ENCODE assay signal across 8 cellular contexts in the genomic region with DNA sequence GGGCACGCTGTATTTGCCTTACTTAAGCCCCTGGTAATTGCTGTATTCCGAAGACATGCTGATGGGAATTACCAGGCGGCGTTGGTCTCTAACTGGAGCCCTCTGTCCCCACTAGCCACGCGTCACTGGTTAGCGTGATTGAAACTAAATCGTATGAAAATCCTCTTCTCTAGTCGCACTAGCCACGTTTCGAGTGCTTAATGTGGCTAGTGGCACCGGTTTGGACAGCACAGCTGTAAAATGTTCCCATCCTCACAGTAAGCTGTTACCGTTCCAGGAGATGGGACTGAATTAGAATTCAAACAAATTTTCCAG. TPM values are rescaled to one million over a fixed set of nuclear protein-coding genes. Genes with fewer than 3 reads are reported as not detected.
A peak's percentile ranks its signal among the peaks of the same experiment; 100 is the strongest.
DNase-seq lines count a peak whose midpoint lies in the region; ATAC-seq and TF ChIP-seq lines count a peak whose summit lies in the region.

No MANE protein-coding gene starts in this region.

- peak overlapping the region; percentile 94 for H3K4me3 Mint-ChIP-seq in T-helper 1 cell treated with Interleukin-12 subunit alpha and Interleukin-12 subunit beta and Interleukin-4 antibody, amounts not matched to agents 30 μg/mL and 1 μg/mL, for 36 hours
- peak overlapping the region; percentile 93 for H3K4me3 Mint-ChIP-seq in endodermal cell

- H3K9me3 Mint-ChIP-seq in T-helper 1 cell treated with Interleukin-12 subunit alpha and Interleukin-12 subunit beta and Interleukin-4 antibody, amounts not matched to agents 30 μg/mL and 1 μg/mL, for 36 hours: no peaks in the 10 kb centered on the region
- H3K9me3 Mint-ChIP-seq in endodermal cell: no peaks in the 10 kb centered on the region

- TF ChIP-seq CTCF in endodermal cell (conservative IDR thresholded peaks at IDR 0.05): no peak
- no peak for TF ChIP-seq CTCF in neutrophil (IDR thresholded peaks at IDR 0.05)

- H3K27me3 Mint-ChIP-seq in T-helper 1 cell treated with Interleukin-12 subunit alpha and Interleukin-12 subunit beta and Interleukin-4 antibody, amounts not matched to agents 30 μg/mL and 1 μg/mL, for 36 hours (ENCODE audit: low read depth): no peaks in the 10 kb centered on the region
- H3K27me3 Mint-ChIP-seq in endodermal cell (ENCODE audit: insufficient read depth): no peaks in the 10 kb centered on the region

- H3K27ac Mint-ChIP-seq in T-helper 1 cell treated with Interleukin-12 subunit alpha and Interleukin-12 subunit beta and Interleukin-4 antibody, amounts not matched to agents 30 μg/mL and 1 μg/mL, for 36 hours: peak overlapping the region; percentile 100
- H3K27ac Mint-ChIP-seq in endodermal cell: peak overlapping the region; percentile 99

- ATAC-seq in HG02623 (IDR thresholded peaks at IDR 0.05; ENCODE audit: unreplicated experiment): peak; percentile 34

- DNase-seq in T-helper 1 cell (no peak), NCI-H748 (lab: John Stamatoyannopoulos, UW; ENCODE audit: unreplicated experiment) (peak; percentile 94), endodermal cell (no peak), iPS-NIHi7 (ENCODE audit: extremely low spot score) (no peak), SIG-M5 (lab: John Stamatoyannopoulos, UW) (no peak)

- peak overlapping the region; percentile 80 for H3K9ac ChIP-seq in endodermal cell (ENCODE audit: extremely low read depth, low read length, poor library complexity, severe bottlenecking)

- H3K36me3 ChIP-seq in endodermal cell (ENCODE audit: control insufficient read depth, insufficient read depth, low read length) (peaks cover 18% of the 10 kb centered on the region), neutrophil (no peaks in the 10 kb centered on the region)

- peak overlapping the region; percentile 94 for H3K27ac ChIP-seq in endodermal cell (ENCODE audit: low read depth, low read length)
- peak overlapping the region; percentile 99 for H3K27ac ChIP-seq in neutrophil

- H3K4me3 ChIP-seq in endodermal cell (ENCODE audit: low read length): peak overlapping the region; percentile 85
- H3K4me3 ChIP-seq in neutrophil (ENCODE audit: low read depth in 1 of 2, low read length in 1 of 2): peak overlapping the region; percentile 82 to 92

- H3K27me3 ChIP-seq in endodermal cell (ENCODE audit: control insufficient read depth, insufficient read depth, low read length, poor library complexity, severe bottlenecking) (no peaks in the 10 kb centered on the region), neutrophil (no peaks in the 10 kb centered on the region)

- H3K36me3 Mint-ChIP-seq in T-helper 1 cell treated with Interleukin-12 subunit alpha and Interleukin-12 subunit beta and Interleukin-4 antibody, amounts not matched to agents 30 μg/mL and 1 μg/mL, for 36 hours (ENCODE audit: low read depth): peaks cover 14% of the 10 kb centered on the region
- H3K36me3 Mint-ChIP-seq in endodermal cell (ENCODE audit: low read depth): peaks cover 9% of the 10 kb centered on the region

- H3K9me3 ChIP-seq in endodermal cell (ENCODE audit: control insufficient read depth, low read length) (no peaks in the 10 kb centered on the region), neutrophil (no peaks in the 10 kb centered on the region)

- 8 to 15% methylated on average over 13 of the region's 13 CpGs for WGBS in endodermal cell (ENCODE audit: insufficient coverage in 1 of 2, insufficient read length in 1 of 2), 2 experiments

- H3K4me1 ChIP-seq in endodermal cell (ENCODE audit: control insufficient read depth, insufficient read depth, low read length) (no peaks in the 10 kb centered on the region), neutrophil (ENCODE audit: control insufficient read depth in 1 of 2, insufficient read depth in 1 of 2, low read depth in 1 of 2, low read length in 1 of 2) (peaks cover 24 to 26% of the 10 kb centered on the region in 2 experiments)

- peaks cover 29% of the 10 kb centered on the region for H3K4me1 Mint-ChIP-seq in T-helper 1 cell treated with Interleukin-12 subunit alpha and Interleukin-12 subunit beta and Interleukin-4 antibody, amounts not matched to agents 30 μg/mL and 1 μg/mL, for 36 hours (ENCODE audit: low read depth)
- no peaks in the 10 kb centered on the region for H3K4me1 Mint-ChIP-seq in endodermal cell

RNA-seq across cellular contexts. Expression of a gene that starts 0.7 kb away (rescaled TPM):
- 10 to 100 TPM; 25.7 to 27.8 TPM for total RNA-seq in endodermal cell
- 8.6 TPM for polyA plus RNA-seq in endodermal cell (2013, experiment 1 of 2)
- 9.1 TPM for polyA plus RNA-seq in endodermal cell (2013, experiment 2 of 2)

RNA-seq across cellular contexts. Expression of a gene that starts 0.8 kb away (rescaled TPM):
- under 1 TPM; 0.24 to 0.31 TPM for total RNA-seq in endodermal cell
- 0.28 TPM for polyA plus RNA-seq in endodermal cell (2013, experiment 1 of 2)
- not detected for polyA plus RNA-seq in endodermal cell (2013, experiment 2 of 2)
